1 cellular context compared by ENCODE assay signal in the genomic region with DNA sequence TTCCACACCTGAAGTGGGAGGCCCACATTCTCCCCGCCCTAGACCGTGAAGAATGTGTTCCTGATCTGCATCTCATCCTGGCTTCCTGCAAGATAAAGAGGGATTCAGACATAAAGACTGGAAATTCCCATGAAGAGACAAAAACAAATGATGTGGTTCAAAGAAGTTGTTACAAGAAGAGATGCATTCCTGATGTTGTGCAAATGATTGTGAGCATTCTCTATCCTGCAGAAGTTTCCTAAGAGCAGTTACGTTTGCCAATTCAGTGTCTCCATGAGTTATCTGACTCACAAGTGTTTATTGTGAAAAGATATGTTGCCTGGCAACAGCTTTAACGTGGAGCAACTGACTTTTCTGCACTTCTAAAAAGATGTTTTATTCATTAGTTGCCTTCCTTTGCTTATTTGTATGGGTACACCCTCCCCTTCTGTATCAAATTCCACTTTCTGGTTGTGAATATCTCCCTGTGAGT.
TF ChIP-seq lines count a peak whose summit lies in the region.

No MANE protein-coding gene starts in this region.

TF ChIP-seq in GM23338, 12 proteins besides CTCF, POLR2A, EP300 and RAD21 (continued from another document):
- TF ChIP-seq ZNF462 (CRISPR knock-in tag; IDR thresholded peaks at IDR 0.05) = no peak
